9 cellular contexts compared by ENCODE assay signal in genomic region chr19:11577451-11578341, GRCh38. TPM values are rescaled to one million over a fixed set of nuclear protein-coding genes. Genes with fewer than 3 reads are reported as not detected.
DNase-seq lines count a peak whose midpoint lies in the region; ATAC-seq and TF ChIP-seq lines count a peak whose summit lies in the region.
"Had no signal": no experiment of that assay in that cellular context is flagged by ENCODE, and none has a peak within 500 bp of the region (broad histone marks: within the 10 kb centered on the region; RNA-seq: fewer than 3 reads in every experiment).

Gene ACP5, minus strand, starts transcription at chr19:11577645. Its CDS starts 328 bp downstream, at chr19:11577317.

- no peak for DNase-seq in Right ventricle myocardium superior
- no peak for DNase-seq in cardiac septum (ENCODE audit: low spot score)
- DNase-seq in mesothelial cell of epicardium (ENCODE audit: low spot score in 2 of 2, unreplicated experiment in 2 of 2), result no peak
- DNase-seq in GOT3 (lab: John Stamatoyannopoulos, UW), result no peak
- DNase-seq in SIG-M5 treated with dmso at 0.1 percent for 504 hours (lab: John Stamatoyannopoulos, UW; ENCODE audit: unreplicated experiment), result no peak

- peaks cover 3% of the 10 kb centered on the region for H3K4me1 Mint-ChIP-seq in mesothelial cell of epicardium

- no peaks in the 10 kb centered on the region for H3K27me3 ChIP-seq in duodenal mucosa (ENCODE audit: control insufficient read depth in 1 of 2, insufficient read depth in 2 of 2, low read length in 2 of 2)

- TF ChIP-seq CTCF in mesothelial cell of epicardium (IDR thresholded peaks at IDR 0.05; ENCODE audit: unreplicated experiment), result no peak

- H3K9ac ChIP-seq in duodenal mucosa (ENCODE audit: low read depth in 1 of 2, low read length in 2 of 2), result peak within 1 kb of the TSS; percentile 47 to 65

- no peaks in the 10 kb centered on the region for H3K36me3 ChIP-seq in duodenal mucosa (ENCODE audit: control insufficient read depth in 1 of 2, insufficient read depth in 2 of 2, low read length in 2 of 2)
- H3K36me3 ChIP-seq in urinary bladder (ENCODE audit: insufficient read depth), result no peaks in the 10 kb centered on the region
- H3K36me3 ChIP-seq: cardiac muscle cell had no signal

- H3K4me3 Mint-ChIP-seq in mesothelial cell of epicardium, result peak within 1 kb of the TSS; percentile 41

- H3K9me3 ChIP-seq in duodenal mucosa (ENCODE audit: control insufficient read depth in 1 of 2, low read length in 2 of 2), result no peaks in the 10 kb centered on the region

- ATAC-seq in Right ventricle myocardium superior (ENCODE audit: poor library complexity), result peak; percentile 40
- ATAC-seq in HG02840 (IDR thresholded peaks at IDR 0.05; ENCODE audit: low FRiP score, unreplicated experiment), result no peak

- peaks cover 19 to 33% of the 10 kb centered on the region in 2 donors for H3K4me1 ChIP-seq in duodenal mucosa (ENCODE audit: control insufficient read depth in 1 of 2, insufficient read depth in 2 of 2, low read length in 2 of 2)
- no peaks in the 10 kb centered on the region for H3K4me1 ChIP-seq in urinary bladder (ENCODE audit: insufficient read depth)

- H3K27ac ChIP-seq in duodenal mucosa (ENCODE audit: low read depth, low read length) (peak within 1 kb of the TSS; percentile 66), urinary bladder (ENCODE audit: low read depth) (peak within 1 kb of the TSS; percentile 16)
- H3K27ac ChIP-seq: cardiac muscle cell had no signal

- H3K27ac Mint-ChIP-seq in mesothelial cell of epicardium, result no peak within 1 kb of the TSS

- peaks cover 12% of the 10 kb centered on the region for H3K27me3 Mint-ChIP-seq in mesothelial cell of epicardium (ENCODE audit: low read depth)

- H3K36me3 Mint-ChIP-seq in mesothelial cell of epicardium, result no peaks in the 10 kb centered on the region

- H3K4me3 ChIP-seq in duodenal mucosa (ENCODE audit: low read depth in 1 of 2, low read length in 2 of 2), result peak within 1 kb of the TSS; percentile 75 to 77
- H3K4me3 ChIP-seq in urinary bladder (ENCODE audit: low read depth, low read length), result peak within 1 kb of the TSS; percentile 33
- H3K4me3 ChIP-seq: cardiac muscle cell had no signal

- no peaks in the 10 kb centered on the region for H3K9me3 Mint-ChIP-seq in mesothelial cell of epicardium

- intact Hi-C loops in Right ventricle myocardium superior (cut with DNase I), result no loop called here
- intact Hi-C loops in cardiac septum (cut with DNase I), result no loop called here

- WGBS in urinary bladder, result 51% methylated on average over 22 of the region's 22 CpGs

RNA-seq across cellular contexts. Expression of gene ACP5, which starts in this region (rescaled TPM):
- total RNA-seq in Right ventricle myocardium superior (2.3 TPM), cardiac septum (1.5 TPM), mesothelial cell of epicardium (3.9 to 4.2 TPM (median 3.9 TPM) in 3 replicates), urinary bladder (1.1 TPM)
- 14.7 TPM for polyA plus RNA-seq in urinary bladder
